ENCODE assay signal across 15 cellular contexts in genomic region chr10:48231699-48232315, GRCh38. TPM values are rescaled to one million over a fixed set of nuclear protein-coding genes. Genes with fewer than 3 reads are reported as not detected.
DNase-seq lines count a peak whose midpoint lies in the region; ATAC-seq lines count a peak whose summit lies in the region.
"Had no signal": no experiment of that assay in that cellular context is flagged by ENCODE, and none has a peak within 500 bp of the region (broad histone marks: within the 10 kb centered on the region; RNA-seq: fewer than 3 reads in every experiment).

No MANE protein-coding gene starts in this region.

- peaks cover 0 to 3% (median 0%) of the 10 kb centered on the region in 5 donors for H3K27me3 Mint-ChIP-seq in naive thymus-derived CD8-positive, alpha-beta T cell

- H3K27ac Mint-ChIP-seq in naive thymus-derived CD8-positive, alpha-beta T cell, result no peak overlapping the region
- H3K27ac Mint-ChIP-seq: activated B cell treated with CpG ODN at 0.5 μM for 24 hours; activated T-helper 1 cell treated with anti-CD3 and anti-CD28 coated beads, Interleukin-12 subunit alpha, Interleukin-12 subunit beta, Interleukin-2, Interleukin-4 antibody, amounts not matched to agents 30 ng/mL and 10 ng/mL and 1 ng/mL, durations not matched to agents 14 hours and 24 hours and 36 hours had no signal

- H3K36me3 Mint-ChIP-seq in naive thymus-derived CD8-positive, alpha-beta T cell, result no peaks in the 10 kb centered on the region

- H3K9me3 Mint-ChIP-seq in naive thymus-derived CD8-positive, alpha-beta T cell, result no peaks in the 10 kb centered on the region
- H3K9me3 Mint-ChIP-seq: activated B cell treated with CpG ODN at 0.5 μM for 24 hours; activated T-helper 1 cell treated with anti-CD3 and anti-CD28 coated beads, Interleukin-12 subunit alpha, Interleukin-12 subunit beta, Interleukin-2, Interleukin-4 antibody, amounts not matched to agents 30 ng/mL and 10 ng/mL and 1 ng/mL, durations not matched to agents 14 hours and 24 hours and 36 hours had no signal

- DNase-seq in islet precursor cell (peak; percentile 26), activated gamma-delta T cell (lab: John Stamatoyannopoulos, UW) (no peak)
- no peak for DNase-seq in naive thymus-derived CD8-positive, alpha-beta T cell
- no peak for DNase-seq in stimulated activated CD4-positive, alpha-beta T cell treated with anti-CD3 and anti-CD28 coated beads, Interleukin-12 subunit alpha, Interleukin-12 subunit beta, amount 100 ng/mL, for 4 hours
- DNase-seq: activated B cell treated with CpG ODN at 0.5 μM for 24 hours, erythroblast, NCI-H524 treated with DMSO at 0.1 percent for 48 hours, right cardiac atrium, upper lobe of right lung had no signal

- POLR2A ChIA-PET in naive thymus-derived CD8-positive, alpha-beta T cell (lab: Charles Lee), result no interaction called here

- peak; percentile 88 for ATAC-seq in GM18861 (IDR thresholded peaks at IDR 0.05; ENCODE audit: unreplicated experiment)
- peak; percentile 82 for ATAC-seq in GM21529 (IDR thresholded peaks at IDR 0.05; ENCODE audit: unreplicated experiment)
- ATAC-seq in HG03175 (IDR thresholded peaks at IDR 0.05; ENCODE audit: unreplicated experiment), result peak; percentile 68
- ATAC-seq in naive thymus-derived CD8-positive, alpha-beta T cell, result no peak
- ATAC-seq in HG02798 (IDR thresholded peaks at IDR 0.05; ENCODE audit: poor library complexity, unreplicated experiment), result no peak
- ATAC-seq: right cardiac atrium, upper lobe of right lung had no signal

- H3K4me3 Mint-ChIP-seq in naive thymus-derived CD8-positive, alpha-beta T cell, result no peak overlapping the region
- H3K4me3 Mint-ChIP-seq: activated B cell treated with CpG ODN at 0.5 μM for 24 hours; activated T-helper 1 cell treated with anti-CD3 and anti-CD28 coated beads, Interleukin-12 subunit alpha, Interleukin-12 subunit beta, Interleukin-2, Interleukin-4 antibody, amounts not matched to agents 30 ng/mL and 10 ng/mL and 1 ng/mL, durations not matched to agents 14 hours and 24 hours and 36 hours had no signal

- peaks cover 0 to 3% (median 0%) of the 10 kb centered on the region in 4 donors for H3K4me1 Mint-ChIP-seq in naive thymus-derived CD8-positive, alpha-beta T cell
- H3K4me1 Mint-ChIP-seq: activated B cell treated with CpG ODN at 0.5 μM for 24 hours had no signal

RNA-seq across cellular contexts. Expression of gene FRMPD2, which starts 42.7 kb away (rescaled TPM):
- total RNA-seq in naive thymus-derived CD8-positive, alpha-beta T cell, result not detected
- polyA plus RNA-seq in naive thymus-derived CD8-positive, alpha-beta T cell, result not detected
- total RNA-seq: activated B cell treated with CpG ODN at 0.5 μM for 24 hours; activated T-helper 1 cell treated with anti-CD3 and anti-CD28 coated beads, Interleukin-12 subunit alpha, Interleukin-12 subunit beta, Interleukin-2, Interleukin-4 antibody, amounts not matched to agents 30 ng/mL and 10 ng/mL and 1 ng/mL, durations not matched to agents 14 hours and 24 hours and 36 hours; LHCN-M2; upper lobe of right lung had no signal

Comparison
In these comparisons a context has a peak if more than half of its experiments do, and no peak if none do; other contexts are left out.
1. ATAC-seq: peak in GM18861 (single experiment), GM21529 (single experiment) and HG03175 (single experiment); none in naive thymus-derived CD8-positive, alpha-beta T cell (0 of 2) and HG02798 (single experiment).